ENCODE assay signal across 1 cellular context in the genomic region with DNA sequence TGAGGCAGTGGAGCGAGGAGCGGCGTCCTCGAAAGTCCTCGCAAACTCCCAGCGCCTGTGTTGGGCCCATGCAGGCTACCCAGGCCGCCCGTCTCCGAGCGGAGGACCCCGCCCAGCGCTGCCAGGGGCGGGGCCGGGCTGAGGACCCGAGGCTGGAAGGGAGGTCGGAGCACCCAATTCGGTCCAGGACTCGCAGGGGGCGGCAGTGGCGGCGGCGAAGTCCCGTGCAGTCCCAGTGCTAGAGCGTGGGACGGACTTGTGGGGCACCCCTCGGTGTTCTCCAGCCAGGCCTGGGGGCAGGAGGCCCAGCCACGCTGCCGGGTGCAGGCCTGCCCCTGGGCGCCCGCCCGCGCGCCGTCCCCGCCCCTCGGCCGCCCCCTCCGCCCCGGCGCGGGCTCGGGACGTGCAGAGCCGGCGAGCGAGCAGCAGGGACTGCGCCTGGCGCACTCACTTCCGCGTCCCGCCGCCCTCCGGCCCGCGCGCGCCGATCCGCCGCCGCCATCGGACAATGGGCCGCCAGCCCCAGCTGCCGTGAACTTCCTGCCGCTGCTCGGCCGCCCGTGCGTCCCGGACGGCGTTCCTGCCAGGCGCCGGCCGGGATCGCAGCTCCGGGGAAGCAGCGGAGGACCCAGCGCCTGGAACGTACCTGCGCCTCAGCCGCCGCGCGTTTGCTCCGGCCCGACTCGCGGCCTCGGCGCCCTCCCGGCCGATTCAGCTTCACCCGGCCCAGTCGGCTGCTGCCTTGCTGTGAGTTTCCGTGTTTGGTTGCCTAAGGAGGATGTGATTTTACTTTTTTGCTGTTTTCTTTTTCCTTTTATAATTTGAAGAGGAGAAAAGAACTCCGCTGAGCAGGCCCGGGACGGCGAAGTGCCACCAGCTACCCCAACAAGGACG.
TF ChIP-seq lines count a peak whose summit lies in the region.

No MANE protein-coding gene starts in this region.

TF ChIP-seq in HepG2, 621 proteins besides CTCF, POLR2A, EP300 and RAD21 (continued from another document and continues in another):
- TF ChIP-seq, protein P1, sequence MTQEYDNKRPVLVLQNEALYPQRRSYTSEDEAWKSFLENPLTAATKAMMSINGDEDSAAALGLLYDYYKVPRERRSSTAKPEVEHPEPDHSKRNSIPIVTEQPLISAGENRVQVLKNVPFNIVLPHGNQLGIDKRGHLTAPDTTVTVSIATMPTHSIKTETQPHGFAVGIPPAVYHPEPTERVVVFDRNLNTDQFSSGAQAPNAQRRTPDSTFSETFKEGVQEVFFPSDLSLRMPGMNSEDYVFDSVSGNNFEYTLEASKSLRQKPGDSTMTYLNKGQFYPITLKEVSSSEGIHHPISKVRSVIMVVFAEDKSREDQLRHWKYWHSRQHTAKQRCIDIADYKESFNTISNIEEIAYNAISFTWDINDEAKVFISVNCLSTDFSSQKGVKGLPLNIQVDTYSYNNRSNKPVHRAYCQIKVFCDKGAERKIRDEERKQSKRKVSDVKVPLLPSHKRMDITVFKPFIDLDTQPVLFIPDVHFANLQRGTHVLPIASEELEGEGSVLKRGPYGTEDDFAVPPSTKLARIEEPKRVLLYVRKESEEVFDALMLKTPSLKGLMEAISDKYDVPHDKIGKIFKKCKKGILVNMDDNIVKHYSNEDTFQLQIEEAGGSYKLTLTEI (CRISPR knock-in tag; conservative IDR thresholded peaks at IDR 0.05): no peak
- TF ChIP-seq POLR2AphosphoS2 (IDR thresholded peaks at IDR 0.05; ENCODE audit: low read depth, low read length): no peak
- TF ChIP-seq, protein P2, sequence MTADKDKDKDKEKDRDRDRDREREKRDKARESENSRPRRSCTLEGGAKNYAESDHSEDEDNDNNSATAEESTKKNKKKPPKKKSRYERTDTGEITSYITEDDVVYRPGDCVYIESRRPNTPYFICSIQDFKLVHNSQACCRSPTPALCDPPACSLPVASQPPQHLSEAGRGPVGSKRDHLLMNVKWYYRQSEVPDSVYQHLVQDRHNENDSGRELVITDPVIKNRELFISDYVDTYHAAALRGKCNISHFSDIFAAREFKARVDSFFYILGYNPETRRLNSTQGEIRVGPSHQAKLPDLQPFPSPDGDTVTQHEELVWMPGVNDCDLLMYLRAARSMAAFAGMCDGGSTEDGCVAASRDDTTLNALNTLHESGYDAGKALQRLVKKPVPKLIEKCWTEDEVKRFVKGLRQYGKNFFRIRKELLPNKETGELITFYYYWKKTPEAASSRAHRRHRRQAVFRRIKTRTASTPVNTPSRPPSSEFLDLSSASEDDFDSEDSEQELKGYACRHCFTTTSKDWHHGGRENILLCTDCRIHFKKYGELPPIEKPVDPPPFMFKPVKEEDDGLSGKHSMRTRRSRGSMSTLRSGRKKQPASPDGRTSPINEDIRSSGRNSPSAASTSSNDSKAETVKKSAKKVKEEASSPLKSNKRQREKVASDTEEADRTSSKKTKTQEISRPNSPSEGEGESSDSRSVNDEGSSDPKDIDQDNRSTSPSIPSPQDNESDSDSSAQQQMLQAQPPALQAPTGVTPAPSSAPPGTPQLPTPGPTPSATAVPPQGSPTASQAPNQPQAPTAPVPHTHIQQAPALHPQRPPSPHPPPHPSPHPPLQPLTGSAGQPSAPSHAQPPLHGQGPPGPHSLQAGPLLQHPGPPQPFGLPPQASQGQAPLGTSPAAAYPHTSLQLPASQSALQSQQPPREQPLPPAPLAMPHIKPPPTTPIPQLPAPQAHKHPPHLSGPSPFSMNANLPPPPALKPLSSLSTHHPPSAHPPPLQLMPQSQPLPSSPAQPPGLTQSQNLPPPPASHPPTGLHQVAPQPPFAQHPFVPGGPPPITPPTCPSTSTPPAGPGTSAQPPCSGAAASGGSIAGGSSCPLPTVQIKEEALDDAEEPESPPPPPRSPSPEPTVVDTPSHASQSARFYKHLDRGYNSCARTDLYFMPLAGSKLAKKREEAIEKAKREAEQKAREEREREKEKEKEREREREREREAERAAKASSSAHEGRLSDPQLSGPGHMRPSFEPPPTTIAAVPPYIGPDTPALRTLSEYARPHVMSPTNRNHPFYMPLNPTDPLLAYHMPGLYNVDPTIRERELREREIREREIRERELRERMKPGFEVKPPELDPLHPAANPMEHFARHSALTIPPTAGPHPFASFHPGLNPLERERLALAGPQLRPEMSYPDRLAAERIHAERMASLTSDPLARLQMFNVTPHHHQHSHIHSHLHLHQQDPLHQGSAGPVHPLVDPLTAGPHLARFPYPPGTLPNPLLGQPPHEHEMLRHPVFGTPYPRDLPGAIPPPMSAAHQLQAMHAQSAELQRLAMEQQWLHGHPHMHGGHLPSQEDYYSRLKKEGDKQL (CRISPR knock-in tag; IDR thresholded peaks at IDR 0.05; ENCODE audit: low read depth): 0 out of 2 replicates have a peak, but pooled peaks have one; percentile 2
- TF ChIP-seq, protein P3, sequence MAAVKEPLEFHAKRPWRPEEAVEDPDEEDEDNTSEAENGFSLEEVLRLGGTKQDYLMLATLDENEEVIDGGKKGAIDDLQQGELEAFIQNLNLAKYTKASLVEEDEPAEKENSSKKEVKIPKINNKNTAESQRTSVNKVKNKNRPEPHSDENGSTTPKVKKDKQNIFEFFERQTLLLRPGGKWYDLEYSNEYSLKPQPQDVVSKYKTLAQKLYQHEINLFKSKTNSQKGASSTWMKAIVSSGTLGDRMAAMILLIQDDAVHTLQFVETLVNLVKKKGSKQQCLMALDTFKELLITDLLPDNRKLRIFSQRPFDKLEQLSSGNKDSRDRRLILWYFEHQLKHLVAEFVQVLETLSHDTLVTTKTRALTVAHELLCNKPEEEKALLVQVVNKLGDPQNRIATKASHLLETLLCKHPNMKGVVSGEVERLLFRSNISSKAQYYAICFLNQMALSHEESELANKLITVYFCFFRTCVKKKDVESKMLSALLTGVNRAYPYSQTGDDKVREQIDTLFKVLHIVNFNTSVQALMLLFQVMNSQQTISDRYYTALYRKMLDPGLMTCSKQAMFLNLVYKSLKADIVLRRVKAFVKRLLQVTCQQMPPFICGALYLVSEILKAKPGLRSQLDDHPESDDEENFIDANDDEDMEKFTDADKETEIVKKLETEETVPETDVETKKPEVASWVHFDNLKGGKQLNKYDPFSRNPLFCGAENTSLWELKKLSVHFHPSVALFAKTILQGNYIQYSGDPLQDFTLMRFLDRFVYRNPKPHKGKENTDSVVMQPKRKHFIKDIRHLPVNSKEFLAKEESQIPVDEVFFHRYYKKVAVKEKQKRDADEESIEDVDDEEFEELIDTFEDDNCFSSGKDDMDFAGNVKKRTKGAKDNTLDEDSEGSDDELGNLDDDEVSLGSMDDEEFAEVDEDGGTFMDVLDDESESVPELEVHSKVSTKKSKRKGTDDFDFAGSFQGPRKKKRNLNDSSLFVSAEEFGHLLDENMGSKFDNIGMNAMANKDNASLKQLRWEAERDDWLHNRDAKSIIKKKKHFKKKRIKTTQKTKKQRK (IDR thresholded peaks at IDR 0.05; ENCODE audit: low read length): no peak
- no peak for TF ChIP-seq MEIS1 (CRISPR knock-in tag; IDR thresholded peaks at IDR 0.05; ENCODE audit: borderline replicate concordance)
- TF ChIP-seq ZNF335 (CRISPR knock-in tag; IDR thresholded peaks at IDR 0.05): peak; percentile 91
- TF ChIP-seq PCBP2 (optimal IDR thresholded peaks at IDR 0.05; ENCODE audit: low read depth, low read length, poor library complexity, severe bottlenecking): no peak
- no peak for TF ChIP-seq ZBTB7B (CRISPR knock-in tag; IDR thresholded peaks at IDR 0.05)
- TF ChIP-seq ZNF430 (CRISPR knock-in tag; IDR thresholded peaks at IDR 0.05): peak; percentile 70; the same call in 1 of the 2 replicates
- TF ChIP-seq ZNF3 (CRISPR knock-in tag; IDR thresholded peaks at IDR 0.05): no peak
- TF ChIP-seq, protein P4, sequence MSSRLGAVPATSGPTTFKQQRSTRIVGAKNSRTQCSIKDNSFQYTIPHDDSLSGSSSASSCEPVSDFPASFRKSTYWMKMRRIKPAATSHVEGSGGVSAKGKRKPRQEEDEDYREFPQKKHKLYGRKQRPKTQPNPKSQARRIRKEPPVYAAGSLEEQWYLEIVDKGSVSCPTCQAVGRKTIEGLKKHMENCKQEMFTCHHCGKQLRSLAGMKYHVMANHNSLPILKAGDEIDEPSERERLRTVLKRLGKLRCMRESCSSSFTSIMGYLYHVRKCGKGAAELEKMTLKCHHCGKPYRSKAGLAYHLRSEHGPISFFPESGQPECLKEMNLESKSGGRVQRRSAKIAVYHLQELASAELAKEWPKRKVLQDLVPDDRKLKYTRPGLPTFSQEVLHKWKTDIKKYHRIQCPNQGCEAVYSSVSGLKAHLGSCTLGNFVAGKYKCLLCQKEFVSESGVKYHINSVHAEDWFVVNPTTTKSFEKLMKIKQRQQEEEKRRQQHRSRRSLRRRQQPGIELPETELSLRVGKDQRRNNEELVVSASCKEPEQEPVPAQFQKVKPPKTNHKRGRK (CRISPR knock-in tag; IDR thresholded peaks at IDR 0.05): no peak
- no peak for TF ChIP-seq ZNF12 (CRISPR knock-in tag; IDR thresholded peaks at IDR 0.05)
- TF ChIP-seq ZNF563 (CRISPR knock-in tag; IDR thresholded peaks at IDR 0.05): peak; percentile 17
- 0 out of 2 replicates have a peak, but pooled peaks have one; percentile 22 for TF ChIP-seq ZNF629 (CRISPR knock-in tag; conservative IDR thresholded peaks at IDR 0.05)
- TF ChIP-seq, protein P5, sequence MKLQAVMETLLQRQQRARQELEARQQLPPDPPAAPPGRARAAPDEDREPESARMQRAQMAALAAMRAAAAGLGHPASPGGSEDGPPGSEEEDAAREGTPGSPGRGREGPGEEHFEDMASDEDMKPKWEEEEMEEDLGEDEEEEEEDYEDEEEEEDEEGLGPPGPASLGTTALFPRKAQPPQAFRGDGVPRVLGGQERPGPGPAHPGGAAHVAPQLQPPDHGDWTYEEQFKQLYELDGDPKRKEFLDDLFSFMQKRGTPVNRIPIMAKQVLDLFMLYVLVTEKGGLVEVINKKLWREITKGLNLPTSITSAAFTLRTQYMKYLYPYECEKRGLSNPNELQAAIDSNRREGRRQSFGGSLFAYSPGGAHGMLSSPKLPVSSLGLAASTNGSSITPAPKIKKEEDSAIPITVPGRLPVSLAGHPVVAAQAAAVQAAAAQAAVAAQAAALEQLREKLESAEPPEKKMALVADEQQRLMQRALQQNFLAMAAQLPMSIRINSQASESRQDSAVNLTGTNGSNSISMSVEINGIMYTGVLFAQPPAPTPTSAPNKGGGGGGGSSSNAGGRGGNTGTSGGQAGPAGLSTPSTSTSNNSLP (IDR thresholded peaks at IDR 0.05; ENCODE audit: low read depth, low read length): no peak
- no peak for TF ChIP-seq PHF5A (CRISPR knock-in tag; IDR thresholded peaks at IDR 0.05; ENCODE audit: low read depth, unreplicated experiment)
- peak; percentile 87 for TF ChIP-seq CHCHD3 (CRISPR knock-in tag; IDR thresholded peaks at IDR 0.05)
- TF ChIP-seq, protein P6, sequence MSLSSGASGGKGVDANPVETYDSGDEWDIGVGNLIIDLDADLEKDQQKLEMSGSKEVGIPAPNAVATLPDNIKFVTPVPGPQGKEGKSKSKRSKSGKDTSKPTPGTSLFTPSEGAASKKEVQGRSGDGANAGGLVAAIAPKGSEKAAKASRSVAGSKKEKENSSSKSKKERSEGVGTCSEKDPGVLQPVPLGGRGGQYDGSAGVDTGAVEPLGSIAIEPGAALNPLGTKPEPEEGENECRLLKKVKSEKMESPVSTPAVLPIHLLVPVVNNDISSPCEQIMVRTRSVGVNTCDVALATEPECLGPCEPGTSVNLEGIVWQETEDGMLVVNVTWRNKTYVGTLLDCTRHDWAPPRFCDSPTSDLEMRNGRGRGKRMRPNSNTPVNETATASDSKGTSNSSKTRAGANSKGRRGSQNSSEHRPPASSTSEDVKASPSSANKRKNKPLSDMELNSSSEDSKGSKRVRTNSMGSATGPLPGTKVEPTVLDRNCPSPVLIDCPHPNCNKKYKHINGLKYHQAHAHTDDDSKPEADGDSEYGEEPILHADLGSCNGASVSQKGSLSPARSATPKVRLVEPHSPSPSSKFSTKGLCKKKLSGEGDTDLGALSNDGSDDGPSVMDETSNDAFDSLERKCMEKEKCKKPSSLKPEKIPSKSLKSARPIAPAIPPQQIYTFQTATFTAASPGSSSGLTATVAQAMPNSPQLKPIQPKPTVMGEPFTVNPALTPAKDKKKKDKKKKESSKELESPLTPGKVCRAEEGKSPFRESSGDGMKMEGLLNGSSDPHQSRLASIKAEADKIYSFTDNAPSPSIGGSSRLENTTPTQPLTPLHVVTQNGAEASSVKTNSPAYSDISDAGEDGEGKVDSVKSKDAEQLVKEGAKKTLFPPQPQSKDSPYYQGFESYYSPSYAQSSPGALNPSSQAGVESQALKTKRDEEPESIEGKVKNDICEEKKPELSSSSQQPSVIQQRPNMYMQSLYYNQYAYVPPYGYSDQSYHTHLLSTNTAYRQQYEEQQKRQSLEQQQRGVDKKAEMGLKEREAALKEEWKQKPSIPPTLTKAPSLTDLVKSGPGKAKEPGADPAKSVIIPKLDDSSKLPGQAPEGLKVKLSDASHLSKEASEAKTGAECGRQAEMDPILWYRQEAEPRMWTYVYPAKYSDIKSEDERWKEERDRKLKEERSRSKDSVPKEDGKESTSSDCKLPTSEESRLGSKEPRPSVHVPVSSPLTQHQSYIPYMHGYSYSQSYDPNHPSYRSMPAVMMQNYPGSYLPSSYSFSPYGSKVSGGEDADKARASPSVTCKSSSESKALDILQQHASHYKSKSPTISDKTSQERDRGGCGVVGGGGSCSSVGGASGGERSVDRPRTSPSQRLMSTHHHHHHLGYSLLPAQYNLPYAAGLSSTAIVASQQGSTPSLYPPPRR (CRISPR knock-in tag; IDR thresholded peaks at IDR 0.05; ENCODE audit: borderline replicate concordance): no peak
- no peak for TF ChIP-seq ZNF615 (CRISPR knock-in tag; IDR thresholded peaks at IDR 0.05; ENCODE audit: borderline replicate concordance)
- TF ChIP-seq ZNF234 (CRISPR knock-in tag; conservative IDR thresholded peaks at IDR 0.05): no peak
- no peak for TF ChIP-seq ZNF562 (CRISPR knock-in tag; IDR thresholded peaks at IDR 0.05; ENCODE audit: borderline replicate concordance)
- TF ChIP-seq, protein P7, sequence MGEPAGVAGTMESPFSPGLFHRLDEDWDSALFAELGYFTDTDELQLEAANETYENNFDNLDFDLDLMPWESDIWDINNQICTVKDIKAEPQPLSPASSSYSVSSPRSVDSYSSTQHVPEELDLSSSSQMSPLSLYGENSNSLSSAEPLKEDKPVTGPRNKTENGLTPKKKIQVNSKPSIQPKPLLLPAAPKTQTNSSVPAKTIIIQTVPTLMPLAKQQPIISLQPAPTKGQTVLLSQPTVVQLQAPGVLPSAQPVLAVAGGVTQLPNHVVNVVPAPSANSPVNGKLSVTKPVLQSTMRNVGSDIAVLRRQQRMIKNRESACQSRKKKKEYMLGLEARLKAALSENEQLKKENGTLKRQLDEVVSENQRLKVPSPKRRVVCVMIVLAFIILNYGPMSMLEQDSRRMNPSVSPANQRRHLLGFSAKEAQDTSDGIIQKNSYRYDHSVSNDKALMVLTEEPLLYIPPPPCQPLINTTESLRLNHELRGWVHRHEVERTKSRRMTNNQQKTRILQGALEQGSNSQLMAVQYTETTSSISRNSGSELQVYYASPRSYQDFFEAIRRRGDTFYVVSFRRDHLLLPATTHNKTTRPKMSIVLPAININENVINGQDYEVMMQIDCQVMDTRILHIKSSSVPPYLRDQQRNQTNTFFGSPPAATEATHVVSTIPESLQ (CRISPR knock-in tag; conservative IDR thresholded peaks at IDR 0.05): no peak
- TF ChIP-seq HES4 (CRISPR knock-in tag; IDR thresholded peaks at IDR 0.05; ENCODE audit: borderline replicate concordance): peak; percentile 41; the same call in 1 of the 2 replicates
- TF ChIP-seq ZFX (CRISPR knock-in tag; IDR thresholded peaks at IDR 0.05; ENCODE audit: low read depth): peak; percentile 78
- TF ChIP-seq STAG1 (CRISPR knock-in tag; IDR thresholded peaks at IDR 0.05): no peak
- no peak for TF ChIP-seq GATAD2A (CRISPR knock-in tag; IDR thresholded peaks at IDR 0.05)
- TF ChIP-seq PITX1 (CRISPR knock-in tag; IDR thresholded peaks at IDR 0.05): peak; percentile 13; the same call in 1 of the 2 replicates
- no peak for TF ChIP-seq ZSCAN25 (CRISPR knock-in tag; IDR thresholded peaks at IDR 0.05)
- no peak for TF ChIP-seq MIER3 (CRISPR knock-in tag; IDR thresholded peaks at IDR 0.05; ENCODE audit: borderline replicate concordance)
- TF ChIP-seq HMG20B (CRISPR knock-in tag; conservative IDR thresholded peaks at IDR 0.05): no peak
- TF ChIP-seq YEATS4 (CRISPR knock-in tag; IDR thresholded peaks at IDR 0.05; ENCODE audit: borderline replicate concordance): peak; percentile 73; the same call in 1 of the 2 replicates
- TF ChIP-seq HNRNPK (IDR thresholded peaks at IDR 0.05; ENCODE audit: low read depth, low read length, poor library complexity, severe bottlenecking): no peak
- TF ChIP-seq RARA (CRISPR knock-in tag; IDR thresholded peaks at IDR 0.05): no peak
